18 cellular contexts compared by ENCODE assay signal in the genomic region with DNA sequence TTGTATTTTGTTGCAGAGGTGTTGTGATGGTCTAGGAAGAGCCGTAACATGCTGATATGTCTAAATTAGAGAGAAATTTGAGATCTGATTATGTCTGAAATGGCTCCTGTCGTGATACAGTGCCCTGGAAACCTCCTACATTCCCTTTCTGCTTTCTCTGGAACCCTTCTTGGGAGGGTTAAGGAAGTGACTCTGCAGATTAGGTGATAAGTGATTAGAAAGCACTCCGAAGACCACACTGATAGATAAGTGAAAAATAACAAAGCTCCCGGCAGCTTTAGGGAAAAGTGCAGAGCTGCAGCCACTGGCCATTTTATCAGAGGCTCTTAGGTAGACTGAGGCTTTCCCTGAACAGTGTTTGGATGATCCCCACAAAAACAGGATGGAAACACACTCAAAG.
"Had no signal": no experiment of that assay in that cellular context is flagged by ENCODE, and none has a peak within 500 bp of the region (broad histone marks: within the 10 kb centered on the region; RNA-seq: fewer than 3 reads in every experiment).

No MANE protein-coding gene starts in this region.

- H3K27ac ChIP-seq: brain microvascular endothelial cell, coronary artery, gastroesophageal sphincter, heart left ventricle, left ventricle myocardium inferior had no signal

- H3K36me3 ChIP-seq: brain microvascular endothelial cell, gastroesophageal sphincter, heart left ventricle, left ventricle myocardium inferior had no signal

- ATAC-seq: activated CD8-positive, alpha-beta T cell treated with anti-CD3 and anti-CD28 coated beads for 36 hours; activated T-cell treated with anti-CD3 and anti-CD28 coated beads, Interleukin-2, amount 50 U/mL, for 4 hours; esophagus mucosa; gastroesophageal sphincter; heart left ventricle had no signal

- DNase-seq: activated CD4-positive, alpha-beta T cell treated with anti-CD3 and anti-CD28 coated beads, Interleukin-2, amount 10 ng/mL, durations not matched to agents 24 days and 14 days; activated CD8-positive, alpha-beta T cell treated with anti-CD3 and anti-CD28 coated beads for 36 hours; activated naive CD4-positive, alpha-beta T cell treated with anti-CD3 and anti-CD28 coated beads for 36 hours; activated T-cell treated with anti-CD3 and anti-CD28 coated beads, Interleukin-2, amount 50 U/mL, for 4 hours; brain microvascular endothelial cell; heart left ventricle; kidney glomerular epithelial cell; left ventricle myocardium inferior; mammary epithelial cell; stimulated activated CD4-positive, alpha-beta T cell treated with anti-CD3 and anti-CD28 coated beads, Interleukin-12 subunit alpha, Interleukin-12 subunit beta, amount 100 ng/mL, for 4 hours; stimulated activated CD4-positive, alpha-beta T cell treated with anti-CD3 and anti-CD28 coated beads, Interleukin-1b, Interleukin-23, amount 100 ng/mL, for 48 hours; stimulated activated CD8-positive, alpha-beta memory T cell treated with anti-CD3 and anti-CD28 coated beads, Interleukin-4, amount 100 ng/mL, for 48 hours; stimulated activated naive CD4-positive, alpha-beta T cell had no signal

- H3K4me3 ChIP-seq: coronary artery, gastroesophageal sphincter, heart left ventricle, left ventricle myocardium inferior had no signal

- H3K27me3 ChIP-seq: brain microvascular endothelial cell, gastroesophageal sphincter, heart left ventricle had no signal

- FAIRE-seq: endometrium, TTC549 had no signal

- H3K9me3 ChIP-seq: gastroesophageal sphincter, heart left ventricle, left ventricle myocardium inferior had no signal
